ENCODE assay signal across 19 cellular contexts in genomic region chr3:37498126-37499039, GRCh38. TPM values are rescaled to one million over a fixed set of nuclear protein-coding genes. Genes with fewer than 3 reads are reported as not detected.
A peak's percentile ranks its signal among the peaks of the same experiment; 100 is the strongest.
DNase-seq lines count a peak whose midpoint lies in the region; TF ChIP-seq lines count a peak whose summit lies in the region.
"Had no signal": no experiment of that assay in that cellular context is flagged by ENCODE, and none has a peak within 500 bp of the region (broad histone marks: within the 10 kb centered on the region; RNA-seq: fewer than 3 reads in every experiment).

No MANE protein-coding gene starts in this region.

- TF ChIP-seq CTCF in H9 (conservative IDR thresholded peaks at IDR 0.05) (no peak), ascending aorta (IDR thresholded peaks at IDR 0.05) (no peak)

- H3K4ac ChIP-seq in H9 (ENCODE audit: low read depth, low read length), result no peak overlapping the region
- H3K4ac ChIP-seq in mesendoderm (ENCODE audit: low read depth, low read length), result no peak overlapping the region

- DNase-seq in H9 (no peak), ascending aorta (ENCODE audit: low spot score in 2 of 2) (no peak), mesendoderm (no peak), epidermal melanocyte (ENCODE audit: insufficient read length, low spot score) (no peak)
- DNase-seq in stimulated activated CD4-positive, alpha-beta T cell treated with anti-CD3 and anti-CD28 coated beads, Interleukin-1b, Interleukin-23, amount 100 ng/mL, for 48 hours, result no peak
- no peak for DNase-seq in stimulated activated naive CD4-positive, alpha-beta T cell (lab: John Stamatoyannopoulos, UW)
- DNase-seq in stimulated activated CD4-positive, alpha-beta T cell treated with anti-CD3 and anti-CD28 coated beads, Interleukin-4, amount 100 ng/mL, for 1 hour, result no peak
- DNase-seq: activated naive CD4-positive, alpha-beta T cell treated with anti-CD3 and anti-CD28 coated beads, Interleukin-2, amount 10 ng/mL, durations not matched to agents 7 days and 5 days; activated T-cell treated with anti-CD3 and anti-CD28 coated beads, Interleukin-2, amount 50 U/mL, for 4 hours; effector CD8-positive, alpha-beta T cell; kidney glomerular epithelial cell; midbrain; stimulated activated CD4-positive, alpha-beta T cell treated with anti-CD3 and anti-CD28 coated beads, Interleukin-4, amount 100 ng/mL, for 4 hours; T1000 had no signal

- no peak overlapping the region for H3K18ac ChIP-seq in H9 (ENCODE audit: insufficient read length, low read depth, low read length)
- no peak overlapping the region for H3K18ac ChIP-seq in mesendoderm (ENCODE audit: low read length)

- H3K4me2 ChIP-seq in BLaER1 treated with 17β-estradiol and CSF1 and Interleukin-3, amounts not matched to agents 10 nM and 100 nM, result peak overlapping the region; percentile 79 to 95 (median 88)
- H3K4me2 ChIP-seq in H9 (ENCODE audit: insufficient read depth, insufficient read length, low read length), result no peak overlapping the region
- no peak overlapping the region for H3K4me2 ChIP-seq in mesendoderm (ENCODE audit: low read length)
- H3K4me2 ChIP-seq: smooth muscle cell had no signal

- H3K79me1 ChIP-seq in H9 (ENCODE audit: insufficient read depth, low read depth, low read length, poor library complexity, severe bottlenecking) (no peaks in the 10 kb centered on the region), mesendoderm (ENCODE audit: low read length) (no peaks in the 10 kb centered on the region)

- H3K27me3 ChIP-seq in BLaER1 treated with 17β-estradiol and CSF1 and Interleukin-3, amounts not matched to agents 10 nM and 100 nM, result no peaks in the 10 kb centered on the region
- H3K27me3 ChIP-seq in H9 (ENCODE audit: insufficient read depth, low read length) (no peaks in the 10 kb centered on the region), ascending aorta (no peaks in the 10 kb centered on the region), mesendoderm (ENCODE audit: insufficient read depth, low read length, poor library complexity) (no peaks in the 10 kb centered on the region)

- H3K23ac ChIP-seq in H9 (ENCODE audit: insufficient read length, low read depth, low read length), result no peak overlapping the region
- H3K23ac ChIP-seq in mesendoderm (ENCODE audit: low read length), result no peak overlapping the region

- peak overlapping the region; percentile 41; the same call in 1 of the 2 replicates for H3K14ac ChIP-seq in H9 (ENCODE audit: insufficient read depth, low read length)

- no peaks in the 10 kb centered on the region for H3K27me3 Mint-ChIP-seq in H9 (ENCODE audit: low read depth)

- no peak overlapping the region for H2BK20ac ChIP-seq in H9 (ENCODE audit: low read depth, low read length, poor library complexity, severe bottlenecking)

- H3K27ac ChIP-seq in BLaER1 treated with 17β-estradiol and CSF1 and Interleukin-3, amounts not matched to agents 10 nM and 100 nM, result peak overlapping the region; percentile 16 to 71 (median 57); a peak in 19 of 22 replicates
- H3K27ac ChIP-seq in H9 (ENCODE audit: insufficient read length, low read depth, low read length) (no peak overlapping the region), ascending aorta (peak overlapping the region; percentile 46 to 63), mesendoderm (ENCODE audit: low read depth, low read length) (no peak overlapping the region)
- H3K27ac ChIP-seq: prostate gland had no signal

- no peak overlapping the region for H2BK5ac ChIP-seq in H9 (ENCODE audit: insufficient read length, low read length)
- H2BK5ac ChIP-seq in mesendoderm (ENCODE audit: low read length), result no peak overlapping the region

- no peaks in the 10 kb centered on the region for H3K36me3 ChIP-seq in BLaER1 treated with 17β-estradiol and CSF1 and Interleukin-3, amounts not matched to agents 10 nM and 100 nM
- peaks cover 7 to 14% of the 10 kb centered on the region in 2 donors for H3K36me3 ChIP-seq in ascending aorta
- H3K36me3 ChIP-seq in mesendoderm (ENCODE audit: control insufficient read depth, insufficient read depth, low read length), result no peaks in the 10 kb centered on the region
- H3K36me3 ChIP-seq: prostate gland had no signal

- WGBS in H9 (ENCODE audit: extremely low coverage, insufficient read length, low lambda C conversion rate), result no CpG with 5 or more reads among the region's 14 CpGs
- no CpG with 5 or more reads among the region's 14 CpGs for whole genome bisulfite sequencing in mesendoderm (ENCODE audit: extremely low coverage, insufficient coverage, low lambda C conversion rate)

- H2AK5ac ChIP-seq in H9 (ENCODE audit: insufficient read length, low read length), result no peak overlapping the region
- peak overlapping the region; percentile 13 for H2AK5ac ChIP-seq in mesendoderm (ENCODE audit: low read length)

- H3T11ph ChIP-seq in H9 (ENCODE audit: low read length), result no peak overlapping the region

- H4K8ac ChIP-seq in H9 (replicated peaks; ENCODE audit: insufficient read length, low read depth, low read length) (no peak overlapping the region), mesendoderm (ENCODE audit: low read depth, low read length) (no peak overlapping the region)

- H3K4me3 Mint-ChIP-seq in H9, result no peak overlapping the region
- H3K4me3 Mint-ChIP-seq: activated naive CD4-positive, alpha-beta T cell treated with anti-CD3 and anti-CD28 coated beads, Interleukin-2, amount 10 ng/mL, durations not matched to agents 7 days and 5 days; activated T-cell treated with anti-CD3 and anti-CD28 coated beads, Interleukin-2, amount 50 U/mL, for 4 hours; nephron had no signal

- H3K9me3 ChIP-seq in BLaER1 treated with 17β-estradiol and CSF1 and Interleukin-3, amounts not matched to agents 10 nM and 100 nM (replicated peaks in 1 of 11), result no peaks in the 10 kb centered on the region
- no peaks in the 10 kb centered on the region for H3K9me3 ChIP-seq in H9 (ENCODE audit: control insufficient read depth, low read depth, low read length)
- H3K9me3 ChIP-seq in ascending aorta, result no peaks in the 10 kb centered on the region
- H3K9me3 ChIP-seq: prostate gland had no signal

- H2BK15ac ChIP-seq in H9 (ENCODE audit: low read depth, low read length), result no peak overlapping the region
- no peak overlapping the region for H2BK15ac ChIP-seq in mesendoderm (replicated peaks; ENCODE audit: low read depth)

- no peaks in the 10 kb centered on the region for H3K4me1 Mint-ChIP-seq in H9
- H3K4me1 Mint-ChIP-seq: activated naive CD4-positive, alpha-beta T cell treated with anti-CD3 and anti-CD28 coated beads, Interleukin-2, amount 10 ng/mL, durations not matched to agents 7 days and 5 days had no signal

- no peaks in the 10 kb centered on the region for H3K9me3 Mint-ChIP-seq in H9
- H3K9me3 Mint-ChIP-seq: activated naive CD4-positive, alpha-beta T cell treated with anti-CD3 and anti-CD28 coated beads, Interleukin-2, amount 10 ng/mL, durations not matched to agents 7 days and 5 days; activated T-cell treated with anti-CD3 and anti-CD28 coated beads, Interleukin-2, amount 50 U/mL, for 4 hours; nephron had no signal

- H2BK12ac ChIP-seq in H9 (ENCODE audit: insufficient read length, low read depth, low read length), result no peak overlapping the region

- H3K56ac ChIP-seq in H9 (ENCODE audit: insufficient read length, low read depth, low read length) (no peak overlapping the region), mesendoderm (ENCODE audit: low read length) (no peak overlapping the region)

- peak overlapping the region in 2 of 10 experiments; percentile 4 to 7; a peak in 3 of 20 replicates for H3K4me3 ChIP-seq in BLaER1 treated with 17β-estradiol and CSF1 and Interleukin-3, amounts not matched to agents 10 nM and 100 nM
- H3K4me3 ChIP-seq in ascending aorta (no peak overlapping the region), mesendoderm (ENCODE audit: low read length) (no peak overlapping the region)
- H3K4me3 ChIP-seq: prostate gland, smooth muscle cell had no signal

- H3K36me3 Mint-ChIP-seq in H9 (ENCODE audit: insufficient read depth in 1 of 3, low read depth in 3 of 3), result no peaks in the 10 kb centered on the region
- H3K36me3 Mint-ChIP-seq: activated naive CD4-positive, alpha-beta T cell treated with anti-CD3 and anti-CD28 coated beads, Interleukin-2, amount 10 ng/mL, durations not matched to agents 7 days and 5 days had no signal

- intact Hi-C loops in ascending aorta (cut with DNase I), result no loop called here

- H2BK120ac ChIP-seq in H9 (ENCODE audit: low read depth, low read length, poor library complexity, severe bottlenecking) (no peak overlapping the region), mesendoderm (ENCODE audit: low read depth, low read length) (no peak overlapping the region)

- peak overlapping the region in 2 of 3 experiments; percentile 11 to 60; a peak in 2 of 7 replicates for H3K27ac Mint-ChIP-seq in H9
- H3K27ac Mint-ChIP-seq: activated naive CD4-positive, alpha-beta T cell treated with anti-CD3 and anti-CD28 coated beads, Interleukin-2, amount 10 ng/mL, durations not matched to agents 7 days and 5 days had no signal

- no peak overlapping the region for H4K91ac ChIP-seq in H9 (ENCODE audit: insufficient read length, low read depth, low read length)

- peaks cover 86 to 99% (median 92%) of the 10 kb centered on the region in 10 experiments for H3K4me1 ChIP-seq in BLaER1 treated with 17β-estradiol and CSF1 and Interleukin-3, amounts not matched to agents 10 nM and 100 nM
- H3K4me1 ChIP-seq in H9 (ENCODE audit: insufficient read depth, low read length) (no peaks in the 10 kb centered on the region), ascending aorta (peaks cover 23 to 49% of the 10 kb centered on the region in 2 donors), mesendoderm (ENCODE audit: control insufficient read depth, low read depth, low read length) (peaks cover 9% of the 10 kb centered on the region)
- H3K4me1 ChIP-seq: prostate gland had no signal

- H2AFZ ChIP-seq in H9 (ENCODE audit: low read length), result no peak overlapping the region

- no peaks in the 10 kb centered on the region for H4K20me1 ChIP-seq in BLaER1 treated with 17β-estradiol and CSF1 and Interleukin-3, amounts not matched to agents 10 nM and 100 nM
- H4K20me1 ChIP-seq in H9 (ENCODE audit: control insufficient read depth, insufficient read depth, insufficient read length), result no peaks in the 10 kb centered on the region

- no peaks in the 10 kb centered on the region for H3K79me2 ChIP-seq in H9 (ENCODE audit: insufficient read depth, low read length)
- H3K79me2 ChIP-seq in mesendoderm (ENCODE audit: control insufficient read depth, insufficient read depth, low read length), result no peaks in the 10 kb centered on the region

- no peaks in the 10 kb centered on the region for H3K23me2 ChIP-seq in H9 (ENCODE audit: insufficient read length, low read depth, low read length, poor library complexity, severe bottlenecking)

- H4K5ac ChIP-seq in H9 (ENCODE audit: insufficient read length, low read depth, low read length) (no peak overlapping the region), mesendoderm (ENCODE audit: low read length) (no peak overlapping the region)

- H3K9ac ChIP-seq in BLaER1 treated with 17β-estradiol and CSF1 and Interleukin-3, amounts not matched to agents 10 nM and 100 nM, result peak overlapping the region in 7 of 11 experiments; percentile 16 to 55 (median 26); a peak in 12 of 22 replicates
- H3K9ac ChIP-seq in H9 (ENCODE audit: extremely low read depth, insufficient read length, low read length) (no peak overlapping the region), mesendoderm (ENCODE audit: low read length) (no peak overlapping the region)

RNA-seq across cellular contexts. Expression of gene ITGA9, which starts 46.4 kb away (rescaled TPM):
- total RNA-seq in H9 (2021) (2.6 and 2.9 TPM in 2 replicates), ascending aorta (56.5 TPM)
- 7.7 TPM for polyA plus RNA-seq in mesendoderm (2013, experiment 1 of 2)
- 7.4 TPM for polyA plus RNA-seq in mesendoderm (2013, experiment 2 of 2)
- total RNA-seq: LHCN-M2 had no signal

Comparison
In these comparisons a context has a peak if more than half of its experiments do, and no peak if none do; other contexts are left out.
1. H3K27ac ChIP-seq: peak in BLaER1 treated with 17β-estradiol and CSF1 and Interleukin-3, amounts not matched to agents 10 nM and 100 nM (11 of 11) and ascending aorta (2 of 2); none in H9 (single experiment) and mesendoderm (single experiment).
2. H3K4me2 ChIP-seq: peak in BLaER1 treated with 17β-estradiol and CSF1 and Interleukin-3, amounts not matched to agents 10 nM and 100 nM (11 of 11); none in H9 (single experiment) and mesendoderm (single experiment).
3. H3K9ac ChIP-seq: peak in BLaER1 treated with 17β-estradiol and CSF1 and Interleukin-3, amounts not matched to agents 10 nM and 100 nM (7 of 11); none in H9 (single experiment) and mesendoderm (single experiment).
4. RNA of gene ITGA9, which starts 46.4 kb away (total RNA-seq): 56.5 TPM in ascending aorta (single experiment); 2.6 to 2.9 TPM in H9; every median in the first group is over 10 times any median in the second.